30 cellular contexts compared by ENCODE assay signal in genomic region chr14:21807975-21808374, GRCh38.
"Had no signal": no experiment of that assay in that cellular context is flagged by ENCODE, and none has a peak within 500 bp of the region (broad histone marks: within the 10 kb centered on the region; RNA-seq: fewer than 3 reads in every experiment).

No MANE protein-coding gene starts in this region.

- H3K4me1 ChIP-seq: left lung, pancreas, prostate gland, sigmoid colon, spleen, suprapubic skin, tibial artery, uterus had no signal

- H3K27me3 ChIP-seq: left lung, pancreas, sigmoid colon, suprapubic skin, tibial artery, uterus had no signal

- H3K9me3 Mint-ChIP-seq: natural killer cell; stimulated activated effector memory CD8-positive, alpha-beta T cell treated with anti-CD3 and anti-CD28 coated beads, Interleukin-12 subunit alpha, Interleukin-12 subunit beta, amount 100 ng/mL, for 72 hours; type B pancreatic cell had no signal

- H3K27ac ChIP-seq: left lung, pancreas, prostate gland, sigmoid colon, spleen, suprapubic skin, thoracic aorta, tibial artery, uterus had no signal

- H3K36me3 Mint-ChIP-seq: immature natural killer cell; mesothelial cell of epicardium; naive B cell; natural killer cell; stimulated activated effector memory CD8-positive, alpha-beta T cell treated with anti-CD3 and anti-CD28 coated beads, Interleukin-12 subunit alpha, Interleukin-12 subunit beta, amount 100 ng/mL, for 72 hours; type B pancreatic cell had no signal

- H3K9me3 ChIP-seq: left lung, pancreas, prostate gland, sigmoid colon, suprapubic skin, thoracic aorta, tibial artery, uterus had no signal

- H3K27ac Mint-ChIP-seq: immature natural killer cell; mesothelial cell of epicardium; naive B cell; natural killer cell; nephron progenitor cell; stimulated activated effector memory CD8-positive, alpha-beta T cell treated with anti-CD3 and anti-CD28 coated beads, Interleukin-12 subunit alpha, Interleukin-12 subunit beta, amount 100 ng/mL, for 72 hours; stimulated activated naive CD8-positive, alpha-beta T cell treated with anti-CD3 and anti-CD28 coated beads, Interleukin-15, Interleukin-2, amounts not matched to agents 100 ng/mL and 50 ng/mL, for 24 hours; type B pancreatic cell had no signal

- FAIRE-seq: islet of Langerhans, kidney, pancreas, small intestine had no signal

- H3K4me3 ChIP-seq: left lung, lung, pancreas, prostate gland, sigmoid colon, spleen, suprapubic skin, thoracic aorta, tibial artery, uterus had no signal

- DNase-seq: hippocampal formation; immature natural killer cell; kidney; left colon; left lung; mesendoderm; naive B cell; natural killer cell; nephron progenitor cell; nucleus accumbens; pancreas; posterior cingulate gyrus; retina; right cardiac atrium; sigmoid colon; small intestine; spleen; stimulated activated CD4-positive, alpha-beta T cell treated with anti-CD3 and anti-CD28 coated beads, Interleukin-4, amount 100 ng/mL, for 24 hours; stimulated activated naive CD4-positive, alpha-beta T cell; tibial artery; uterus had no signal

- H3K36me3 ChIP-seq: left lung, pancreas, prostate gland, sigmoid colon, spleen, suprapubic skin, thoracic aorta, tibial artery, uterus had no signal

- ATAC-seq: left colon; left lung; natural killer cell; pancreas; right cardiac atrium; stimulated activated effector memory CD8-positive, alpha-beta T cell treated with anti-CD3 and anti-CD28 coated beads, Interleukin-12 subunit alpha, Interleukin-12 subunit beta, amount 100 ng/mL, for 72 hours had no signal

- H3K4me3 Mint-ChIP-seq: immature natural killer cell; mesothelial cell of epicardium; naive B cell; natural killer cell; nephron progenitor cell; stimulated activated effector memory CD8-positive, alpha-beta T cell treated with anti-CD3 and anti-CD28 coated beads, Interleukin-12 subunit alpha, Interleukin-12 subunit beta, amount 100 ng/mL, for 72 hours; stimulated activated naive CD8-positive, alpha-beta T cell treated with anti-CD3 and anti-CD28 coated beads, Interleukin-15, Interleukin-2, amounts not matched to agents 100 ng/mL and 50 ng/mL, for 24 hours; type B pancreatic cell had no signal

- H3K4me1 Mint-ChIP-seq: immature natural killer cell; mesothelial cell of epicardium; naive B cell; natural killer cell; nephron progenitor cell; stimulated activated effector memory CD8-positive, alpha-beta T cell treated with anti-CD3 and anti-CD28 coated beads, Interleukin-12 subunit alpha, Interleukin-12 subunit beta, amount 100 ng/mL, for 72 hours had no signal
